ENCODE assay signal across 1 cellular context in the genomic region with DNA sequence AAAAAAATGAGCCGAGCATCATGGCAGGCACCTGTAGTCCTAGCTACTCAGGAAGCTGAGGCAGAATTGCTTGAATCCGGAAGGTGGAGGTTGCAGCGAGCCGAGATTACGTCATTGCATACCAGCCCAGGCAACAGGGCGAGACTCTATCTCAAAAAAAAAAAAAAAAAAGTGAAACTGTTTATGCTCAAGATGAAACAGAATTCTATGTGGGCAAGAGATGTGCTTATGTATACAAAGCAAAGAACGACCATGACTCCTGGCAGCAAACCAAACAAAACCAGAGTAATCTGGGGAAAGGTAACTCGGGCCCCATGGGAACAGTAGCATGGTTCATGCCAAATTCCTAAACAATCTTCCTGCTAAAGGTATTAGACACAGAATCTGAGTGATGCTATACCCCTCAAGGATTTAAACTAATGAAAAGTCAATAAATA.
TF ChIP-seq lines count a peak whose summit lies in the region.

No MANE protein-coding gene starts in this region.

TF ChIP-seq in GM23338, 12 proteins besides CTCF, POLR2A, EP300 and RAD21 (continued from another document):
- TF ChIP-seq, protein P1, sequence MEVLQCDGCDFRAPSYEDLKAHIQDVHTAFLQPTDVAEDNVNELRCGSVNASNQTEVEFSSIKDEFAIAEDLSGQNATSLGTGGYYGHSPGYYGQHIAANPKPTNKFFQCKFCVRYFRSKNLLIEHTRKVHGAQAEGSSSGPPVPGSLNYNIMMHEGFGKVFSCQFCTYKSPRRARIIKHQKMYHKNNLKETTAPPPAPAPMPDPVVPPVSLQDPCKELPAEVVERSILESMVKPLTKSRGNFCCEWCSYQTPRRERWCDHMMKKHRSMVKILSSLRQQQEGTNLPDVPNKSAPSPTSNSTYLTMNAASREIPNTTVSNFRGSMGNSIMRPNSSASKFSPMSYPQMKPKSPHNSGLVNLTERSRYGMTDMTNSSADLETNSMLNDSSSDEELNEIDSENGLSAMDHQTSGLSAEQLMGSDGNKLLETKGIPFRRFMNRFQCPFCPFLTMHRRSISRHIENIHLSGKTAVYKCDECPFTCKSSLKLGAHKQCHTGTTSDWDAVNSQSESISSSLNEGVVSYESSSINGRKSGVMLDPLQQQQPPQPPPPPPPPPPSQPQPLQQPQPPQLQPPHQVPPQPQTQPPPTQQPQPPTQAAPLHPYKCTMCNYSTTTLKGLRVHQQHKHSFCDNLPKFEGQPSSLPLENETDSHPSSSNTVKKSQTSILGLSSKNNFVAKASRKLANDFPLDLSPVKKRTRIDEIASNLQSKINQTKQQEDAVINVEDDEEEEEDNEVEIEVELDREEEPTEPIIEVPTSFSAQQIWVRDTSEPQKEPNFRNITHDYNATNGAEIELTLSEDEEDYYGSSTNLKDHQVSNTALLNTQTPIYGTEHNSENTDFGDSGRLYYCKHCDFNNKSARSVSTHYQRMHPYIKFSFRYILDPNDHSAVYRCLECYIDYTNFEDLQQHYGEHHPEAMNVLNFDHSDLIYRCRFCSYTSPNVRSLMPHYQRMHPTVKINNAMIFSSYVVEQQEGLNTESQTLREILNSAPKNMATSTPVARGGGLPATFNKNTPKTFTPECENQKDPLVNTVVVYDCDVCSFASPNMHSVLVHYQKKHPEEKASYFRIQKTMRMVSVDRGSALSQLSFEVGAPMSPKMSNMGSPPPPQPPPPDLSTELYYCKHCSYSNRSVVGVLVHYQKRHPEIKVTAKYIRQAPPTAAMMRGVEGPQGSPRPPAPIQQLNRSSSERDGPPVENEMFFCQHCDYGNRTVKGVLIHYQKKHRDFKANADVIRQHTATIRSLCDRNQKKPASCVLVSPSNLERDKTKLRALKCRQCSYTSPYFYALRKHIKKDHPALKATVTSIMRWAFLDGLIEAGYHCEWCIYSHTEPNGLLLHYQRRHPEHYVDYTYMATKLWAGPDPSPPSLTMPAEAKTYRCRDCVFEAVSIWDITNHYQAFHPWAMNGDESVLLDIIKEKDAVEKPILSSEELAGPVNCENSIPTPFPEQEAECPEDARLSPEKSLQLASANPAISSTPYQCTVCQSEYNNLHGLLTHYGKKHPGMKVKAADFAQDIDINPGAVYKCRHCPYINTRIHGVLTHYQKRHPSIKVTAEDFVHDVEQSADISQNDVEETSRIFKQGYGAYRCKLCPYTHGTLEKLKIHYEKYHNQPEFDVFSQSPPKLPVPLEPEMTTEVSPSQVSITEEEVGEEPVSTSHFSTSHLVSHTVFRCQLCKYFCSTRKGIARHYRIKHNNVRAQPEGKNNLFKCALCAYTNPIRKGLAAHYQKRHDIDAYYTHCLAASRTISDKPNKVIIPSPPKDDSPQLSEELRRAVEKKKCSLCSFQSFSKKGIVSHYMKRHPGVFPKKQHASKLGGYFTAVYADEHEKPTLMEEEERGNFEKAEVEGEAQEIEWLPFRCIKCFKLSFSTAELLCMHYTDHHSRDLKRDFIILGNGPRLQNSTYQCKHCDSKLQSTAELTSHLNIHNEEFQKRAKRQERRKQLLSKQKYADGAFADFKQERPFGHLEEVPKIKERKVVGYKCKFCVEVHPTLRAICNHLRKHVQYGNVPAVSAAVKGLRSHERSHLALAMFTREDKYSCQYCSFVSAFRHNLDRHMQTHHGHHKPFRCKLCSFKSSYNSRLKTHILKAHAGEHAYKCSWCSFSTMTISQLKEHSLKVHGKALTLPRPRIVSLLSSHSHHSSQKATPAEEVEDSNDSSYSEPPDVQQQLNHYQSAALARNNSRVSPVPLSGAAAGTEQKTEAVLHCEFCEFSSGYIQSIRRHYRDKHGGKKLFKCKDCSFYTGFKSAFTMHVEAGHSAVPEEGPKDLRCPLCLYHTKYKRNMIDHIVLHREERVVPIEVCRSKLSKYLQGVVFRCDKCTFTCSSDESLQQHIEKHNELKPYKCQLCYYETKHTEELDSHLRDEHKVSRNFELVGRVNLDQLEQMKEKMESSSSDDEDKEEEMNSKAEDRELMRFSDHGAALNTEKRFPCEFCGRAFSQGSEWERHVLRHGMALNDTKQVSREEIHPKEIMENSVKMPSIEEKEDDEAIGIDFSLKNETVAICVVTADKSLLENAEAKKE (CRISPR knock-in tag; IDR thresholded peaks at IDR 0.05): no peak
- no peak for TF ChIP-seq NANOG (IDR thresholded peaks at IDR 0.05; ENCODE audit: borderline replicate concordance)
- TF ChIP-seq JUNB (IDR thresholded peaks at IDR 0.05; ENCODE audit: unreplicated experiment): no peak
- no peak for TF ChIP-seq POLR2AphosphoS5 (IDR thresholded peaks at IDR 0.05; ENCODE audit: low read depth)
- TF ChIP-seq, protein P2, sequence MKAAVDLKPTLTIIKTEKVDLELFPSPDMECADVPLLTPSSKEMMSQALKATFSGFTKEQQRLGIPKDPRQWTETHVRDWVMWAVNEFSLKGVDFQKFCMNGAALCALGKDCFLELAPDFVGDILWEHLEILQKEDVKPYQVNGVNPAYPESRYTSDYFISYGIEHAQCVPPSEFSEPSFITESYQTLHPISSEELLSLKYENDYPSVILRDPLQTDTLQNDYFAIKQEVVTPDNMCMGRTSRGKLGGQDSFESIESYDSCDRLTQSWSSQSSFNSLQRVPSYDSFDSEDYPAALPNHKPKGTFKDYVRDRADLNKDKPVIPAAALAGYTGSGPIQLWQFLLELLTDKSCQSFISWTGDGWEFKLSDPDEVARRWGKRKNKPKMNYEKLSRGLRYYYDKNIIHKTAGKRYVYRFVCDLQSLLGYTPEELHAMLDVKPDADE (IDR thresholded peaks at IDR 0.05): no peak
- TF ChIP-seq ZNF331 (CRISPR knock-in tag; IDR thresholded peaks at IDR 0.05; ENCODE audit: low read depth): no peak
